ENCODE assay signal across 8 cellular contexts in genomic region chr3:14780927-14781507, GRCh38. TPM values are rescaled to one million over a fixed set of nuclear protein-coding genes. Genes with fewer than 3 reads are reported as not detected.
A peak's percentile ranks its signal among the peaks of the same experiment; 100 is the strongest.
DNase-seq lines count a peak whose midpoint lies in the region; ATAC-seq and TF ChIP-seq lines count a peak whose summit lies in the region.

No MANE protein-coding gene starts in this region.

- no peak overlapping the region for H3K27ac ChIP-seq in lower lobe of right lung

- H3K9me3 ChIP-seq in lower lobe of right lung: peaks cover 10% of the 10 kb centered on the region

- H3K4me3 ChIP-seq in GM12865 (ENCODE audit: low read depth, low read length): no peak overlapping the region
- H3K4me3 ChIP-seq in lower lobe of right lung: no peak overlapping the region

- peaks cover 3% of the 10 kb centered on the region for H3K27me3 ChIP-seq in lower lobe of right lung (ENCODE audit: low read depth)

- H3K36me3 ChIP-seq in lower lobe of right lung: no peaks in the 10 kb centered on the region

- intact Hi-C loops in lower lobe of right lung (cut with DNase I): no loop called here

- TF ChIP-seq CTCF in GM12865 (IDR thresholded peaks at IDR 0.05; ENCODE audit: insufficient read depth, low read depth, low read length, missing control alignments): peak; percentile 87
- peak; percentile 65 for TF ChIP-seq CTCF in lower lobe of right lung (IDR thresholded peaks at IDR 0.05)

- ATAC-seq in HG02973 (IDR thresholded peaks at IDR 0.05; ENCODE audit: unreplicated experiment) (peak; percentile 79), lower lobe of right lung (peak; percentile 75 to 80), HG02678 (IDR thresholded peaks at IDR 0.05; ENCODE audit: unreplicated experiment) (no peak)

- no peaks in the 10 kb centered on the region for H3K4me1 ChIP-seq in lower lobe of right lung

- peak; percentile 74 for DNase-seq in 8988T
- peak; percentile 86 for DNase-seq in GM12865 (ENCODE audit: low read depth)
- DNase-seq in NOMO-1 treated with DMSO at 0.1 percent for 48 hours (lab: John Stamatoyannopoulos, UW; ENCODE audit: unreplicated experiment): peak; percentile 59
- DNase-seq in cerebellar cortex (ENCODE audit: low spot score): peak; percentile 41
- peak; percentile 68 for DNase-seq in lower lobe of right lung
- no peak for DNase-seq in NCI-H345 treated with DMSO at 0.1 percent for 48 hours (lab: John Stamatoyannopoulos, UW; ENCODE audit: unreplicated experiment)

RNA-seq across cellular contexts. Expression of gene FGD5, which starts 37.7 kb away (rescaled TPM):
- 85.0 TPM for total RNA-seq in lower lobe of right lung
